In the genomic region with DNA sequence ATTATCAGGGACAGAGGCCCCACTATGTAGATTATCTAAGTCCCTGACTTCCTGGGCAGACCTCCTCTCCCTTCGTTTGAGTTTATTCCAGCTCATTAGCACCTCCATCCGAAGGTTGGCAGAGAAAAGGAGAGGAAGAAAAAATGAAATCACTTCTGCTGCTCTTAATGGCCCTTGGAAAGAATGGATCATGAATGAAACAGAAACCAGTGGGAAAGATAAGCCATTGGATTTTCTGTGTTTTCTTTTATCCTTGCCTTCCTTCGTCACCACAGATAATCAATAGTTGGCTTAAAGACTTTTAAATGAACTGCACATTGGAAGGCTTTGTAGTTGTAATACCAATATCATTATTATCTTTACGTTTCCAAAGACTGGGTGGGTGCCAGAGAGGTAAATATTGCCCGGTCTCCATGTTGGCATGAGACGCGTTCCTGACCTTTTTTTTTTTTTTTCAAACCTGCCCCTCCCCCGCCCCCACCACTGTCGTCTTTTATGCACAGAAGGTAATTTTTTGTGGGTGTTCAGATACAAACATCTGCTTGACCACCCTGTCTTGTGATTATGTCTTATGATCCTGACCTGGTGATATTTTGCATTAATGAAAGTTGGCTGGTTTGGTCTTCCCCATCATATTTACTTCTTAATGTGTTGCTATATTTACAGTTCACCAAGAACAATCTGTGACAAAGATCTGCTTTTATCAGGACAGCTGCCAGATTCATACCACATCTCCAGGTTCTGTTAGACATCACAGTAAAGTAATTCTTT, we compare ENCODE assay signal across 11 cellular contexts.
DNase-seq lines count a peak whose midpoint lies in the region; ATAC-seq and TF ChIP-seq lines count a peak whose summit lies in the region.
"Had no signal": no experiment of that assay in that cellular context is flagged by ENCODE, and none has a peak within 500 bp of the region (broad histone marks: within the 10 kb centered on the region; RNA-seq: fewer than 3 reads in every experiment).

No MANE protein-coding gene starts in this region.

- TF ChIP-seq CTCF in 22Rv1 (IDR thresholded peaks at IDR 0.05) (0 out of 2 replicates have a peak, but pooled peaks have one; percentile 16), mesothelial cell of epicardium (IDR thresholded peaks at IDR 0.05; ENCODE audit: unreplicated experiment) (no peak), GM20000 (IDR thresholded peaks at IDR 0.05; ENCODE audit: extremely low read depth, missing control alignments) (no peak)

- H3K4me1 Mint-ChIP-seq in activated CD4-positive, alpha-beta memory T cell treated with anti-CD3 and anti-CD28 coated beads, Interleukin-2, amount 10 ng/mL, durations not matched to agents 7 days and 5 days = peaks cover 73% of the 10 kb centered on the region
- peaks cover 61% of the 10 kb centered on the region for H3K4me1 Mint-ChIP-seq in mesothelial cell of epicardium
- H3K4me1 Mint-ChIP-seq in activated CD8-positive, alpha-beta memory T cell treated with anti-CD3 and anti-CD28 coated beads, Interleukin-2, amount 10 ng/mL, durations not matched to agents 7 days and 5 days = peaks cover 46% of the 10 kb centered on the region

- no peak overlapping the region for H3K4me3 Mint-ChIP-seq in activated CD4-positive, alpha-beta memory T cell treated with anti-CD3 and anti-CD28 coated beads, Interleukin-2, amount 10 ng/mL, durations not matched to agents 7 days and 5 days
- H3K4me3 Mint-ChIP-seq in mesothelial cell of epicardium = no peak overlapping the region
- H3K4me3 Mint-ChIP-seq in activated CD8-positive, alpha-beta memory T cell treated with anti-CD3 and anti-CD28 coated beads, Interleukin-2, amount 10 ng/mL, durations not matched to agents 7 days and 5 days = no peak overlapping the region

- H3K27ac Mint-ChIP-seq in activated CD4-positive, alpha-beta memory T cell treated with anti-CD3 and anti-CD28 coated beads, Interleukin-2, amount 10 ng/mL, durations not matched to agents 7 days and 5 days = peak overlapping the region; percentile 5
- peak overlapping the region; percentile 83 for H3K27ac Mint-ChIP-seq in mesothelial cell of epicardium
- H3K27ac Mint-ChIP-seq in activated CD8-positive, alpha-beta memory T cell treated with anti-CD3 and anti-CD28 coated beads, Interleukin-2, amount 10 ng/mL, durations not matched to agents 7 days and 5 days = no peak overlapping the region

- H3K27ac ChIP-seq in 22Rv1 = peak overlapping the region; percentile 89

- POLR2A ChIA-PET in activated CD4-positive, alpha-beta memory T cell treated with anti-CD3 and anti-CD28 coated beads, Interleukin-2, amount 10 ng/mL, durations not matched to agents 7 days and 5 days (lab: Charles Lee) = interaction anchor here (0.7 to 5.6 kb wide), 8 partner anchors 9 to 119 kb away, joined by 3 to 67 read pairs (median 8); no protein-coding TSS in a partner anchor

- H3K27me3 Mint-ChIP-seq in activated CD4-positive, alpha-beta memory T cell treated with anti-CD3 and anti-CD28 coated beads, Interleukin-2, amount 10 ng/mL, durations not matched to agents 7 days and 5 days = no peaks in the 10 kb centered on the region
- H3K27me3 Mint-ChIP-seq in mesothelial cell of epicardium (ENCODE audit: low read depth) = no peaks in the 10 kb centered on the region
- no peaks in the 10 kb centered on the region for H3K27me3 Mint-ChIP-seq in activated CD8-positive, alpha-beta memory T cell treated with anti-CD3 and anti-CD28 coated beads, Interleukin-2, amount 10 ng/mL, durations not matched to agents 7 days and 5 days

- no peak for DNase-seq in activated CD4-positive, alpha-beta memory T cell treated with anti-CD3 and anti-CD28 coated beads, Interleukin-2, amount 10 ng/mL, durations not matched to agents 7 days and 5 days
- DNase-seq in mesothelial cell of epicardium (ENCODE audit: low spot score in 2 of 2, unreplicated experiment in 2 of 2) (no peak), medulla oblongata (ENCODE audit: extremely low spot score) (no peak), GM20000 (ENCODE audit: low spot score) (no peak), mesenteric fat pad (ENCODE audit: low spot score) (no peak)
- no peak for DNase-seq in activated CD8-positive, alpha-beta memory T cell treated with anti-CD3 and anti-CD28 coated beads, Interleukin-2, amount 10 ng/mL, durations not matched to agents 7 days and 5 days
- DNase-seq: midbrain; NCI-H1417; stimulated activated CD4-positive, alpha-beta T cell treated with anti-CD3 and anti-CD28 coated beads, Interleukin-2, amount 100 ng/mL, for 48 hours had no signal

- peaks cover 64% of the 10 kb centered on the region for H3K36me3 Mint-ChIP-seq in activated CD4-positive, alpha-beta memory T cell treated with anti-CD3 and anti-CD28 coated beads, Interleukin-2, amount 10 ng/mL, durations not matched to agents 7 days and 5 days (ENCODE audit: low read depth)
- H3K36me3 Mint-ChIP-seq in mesothelial cell of epicardium = peaks cover 18% of the 10 kb centered on the region
- peaks cover 39% of the 10 kb centered on the region for H3K36me3 Mint-ChIP-seq in activated CD8-positive, alpha-beta memory T cell treated with anti-CD3 and anti-CD28 coated beads, Interleukin-2, amount 10 ng/mL, durations not matched to agents 7 days and 5 days

- H3K9me3 Mint-ChIP-seq in activated CD4-positive, alpha-beta memory T cell treated with anti-CD3 and anti-CD28 coated beads, Interleukin-2, amount 10 ng/mL, durations not matched to agents 7 days and 5 days = peaks cover 6% of the 10 kb centered on the region
- peaks cover 8% of the 10 kb centered on the region for H3K9me3 Mint-ChIP-seq in mesothelial cell of epicardium
- H3K9me3 Mint-ChIP-seq in activated CD8-positive, alpha-beta memory T cell treated with anti-CD3 and anti-CD28 coated beads, Interleukin-2, amount 10 ng/mL, durations not matched to agents 7 days and 5 days (ENCODE audit: low read depth) = peaks cover 3% of the 10 kb centered on the region

- ATAC-seq in GM21576 (IDR thresholded peaks at IDR 0.05; ENCODE audit: unreplicated experiment) = peak; percentile 40
- no peak for ATAC-seq in activated CD8-positive, alpha-beta memory T cell treated with anti-CD3 and anti-CD28 coated beads, Interleukin-2, amount 10 ng/mL, durations not matched to agents 7 days and 5 days

- CTCF ChIA-PET in activated CD4-positive, alpha-beta memory T cell treated with anti-CD3 and anti-CD28 coated beads, Interleukin-2, amount 10 ng/mL, durations not matched to agents 7 days and 5 days (lab: Charles Lee) = interaction anchor here (1.1 kb wide), 2 partner anchors 20 to 25 kb away, joined by 3 read pairs; no protein-coding TSS in a partner anchor
- CTCF ChIA-PET in activated CD8-positive, alpha-beta memory T cell treated with anti-CD3 and anti-CD28 coated beads, Interleukin-2, amount 10 ng/mL, durations not matched to agents 7 days and 5 days (lab: Charles Lee) = interaction anchor here (1.2 kb wide), 1 partner anchor 227 kb away, joined by 4 read pairs; no protein-coding TSS in a partner anchor
